In genomic region chr5:60888359-60889061, GRCh38 we compare ENCODE assay signal across 31 cellular contexts. TPM values are rescaled to one million over a fixed set of nuclear protein-coding genes. Genes with fewer than 3 reads are reported as not detected.
DNase-seq lines count a peak whose midpoint lies in the region; ATAC-seq and TF ChIP-seq lines count a peak whose summit lies in the region.
"Had no signal": no experiment of that assay in that cellular context is flagged by ENCODE, and none has a peak within 500 bp of the region (broad histone marks: within the 10 kb centered on the region; RNA-seq: fewer than 3 reads in every experiment).

No MANE protein-coding gene starts in this region.

- H3K9me3 ChIP-seq in colonic mucosa (no peaks in the 10 kb centered on the region), lower lobe of right lung (no peaks in the 10 kb centered on the region)
- H3K9me3 ChIP-seq: left lung, ovary, SJCRH30, testis had no signal

- peaks cover 7% of the 10 kb centered on the region for H3K4me1 Mint-ChIP-seq in activated naive CD8-positive, alpha-beta T cell treated with anti-CD3 and anti-CD28 coated beads, Interleukin-2, amount 50 U/mL, for 24 hours
- H3K4me1 Mint-ChIP-seq in activated naive CD8-positive, alpha-beta T cell treated with anti-CD3 and anti-CD28 coated beads for 36 hours = no peaks in the 10 kb centered on the region
- H3K4me1 Mint-ChIP-seq: activated CD8-positive, alpha-beta memory T cell treated with anti-CD3 and anti-CD28 coated beads, Interleukin-2, amount 10 ng/mL, durations not matched to agents 7 days and 5 days; neural crest cell; stimulated activated effector memory CD8-positive, alpha-beta T cell treated with anti-CD3 and anti-CD28 coated beads, Interleukin-12 subunit alpha, Interleukin-12 subunit beta, amount 100 ng/mL, for 72 hours had no signal

- TF ChIP-seq CTCF in colonic mucosa (IDR thresholded peaks at IDR 0.05) (no peak), lower lobe of right lung (IDR thresholded peaks at IDR 0.05) (no peak)

- no peak overlapping the region for H3K9ac ChIP-seq in colonic mucosa (ENCODE audit: low read depth in 2 of 2, low read length in 2 of 2)
- H3K9ac ChIP-seq: KMS-11 had no signal

- H3K4me3 Mint-ChIP-seq in activated naive CD8-positive, alpha-beta T cell treated with anti-CD3 and anti-CD28 coated beads, Interleukin-2, amount 50 U/mL, for 24 hours = no peak overlapping the region
- no peak overlapping the region for H3K4me3 Mint-ChIP-seq in activated naive CD8-positive, alpha-beta T cell treated with anti-CD3 and anti-CD28 coated beads for 36 hours
- H3K4me3 Mint-ChIP-seq: activated CD8-positive, alpha-beta memory T cell treated with anti-CD3 and anti-CD28 coated beads, Interleukin-2, amount 10 ng/mL, durations not matched to agents 7 days and 5 days; CD4-positive, alpha-beta T cell; H9; neural crest cell; stimulated activated effector memory CD8-positive, alpha-beta T cell treated with anti-CD3 and anti-CD28 coated beads, Interleukin-12 subunit alpha, Interleukin-12 subunit beta, amount 100 ng/mL, for 72 hours had no signal

- H3K27me3 Mint-ChIP-seq in activated naive CD8-positive, alpha-beta T cell treated with anti-CD3 and anti-CD28 coated beads, Interleukin-2, amount 50 U/mL, for 24 hours = no peaks in the 10 kb centered on the region
- no peaks in the 10 kb centered on the region for H3K27me3 Mint-ChIP-seq in activated naive CD8-positive, alpha-beta T cell treated with anti-CD3 and anti-CD28 coated beads for 36 hours
- H3K27me3 Mint-ChIP-seq: activated CD8-positive, alpha-beta memory T cell treated with anti-CD3 and anti-CD28 coated beads, Interleukin-2, amount 10 ng/mL, durations not matched to agents 7 days and 5 days; CD4-positive, alpha-beta T cell had no signal

- H3K4me1 ChIP-seq in colonic mucosa = no peaks in the 10 kb centered on the region
- H3K4me1 ChIP-seq in lower lobe of right lung = no peaks in the 10 kb centered on the region
- H3K4me1 ChIP-seq: left lung, SJCRH30, testis had no signal

- H3K9me3 Mint-ChIP-seq in activated naive CD8-positive, alpha-beta T cell treated with anti-CD3 and anti-CD28 coated beads, Interleukin-2, amount 50 U/mL, for 24 hours = peaks cover under 1% of the 10 kb centered on the region
- no peaks in the 10 kb centered on the region for H3K9me3 Mint-ChIP-seq in activated naive CD8-positive, alpha-beta T cell treated with anti-CD3 and anti-CD28 coated beads for 36 hours

- no peak for DNase-seq in activated naive CD8-positive, alpha-beta T cell treated with anti-CD3 and anti-CD28 coated beads, Interleukin-2, amount 50 U/mL, for 24 hours
- DNase-seq in activated naive CD8-positive, alpha-beta T cell treated with anti-CD3 and anti-CD28 coated beads for 36 hours = no peak
- DNase-seq in colonic mucosa = no peak
- DNase-seq in lower lobe of right lung = no peak
- no peak for DNase-seq in mucosa of gallbladder (ENCODE audit: low spot score)
- no peak for DNase-seq in stimulated activated naive CD4-positive, alpha-beta T cell treated with Interleukin-2 at 50 U/mL for 16 hours (lab: John Stamatoyannopoulos, UW)
- DNase-seq: activated CD4-positive, alpha-beta T cell treated with anti-CD3 and anti-CD28 coated beads, Interleukin-2, amount 50 U/mL, for 1 hour; activated CD8-positive, alpha-beta memory T cell treated with anti-CD3 and anti-CD28 coated beads, Interleukin-2, amount 10 ng/mL, durations not matched to agents 7 days and 5 days; activated naive CD4-positive, alpha-beta T cell; activated T-cell treated with anti-CD3 and anti-CD28 coated beads, Interleukin-2, amount 50 U/mL, for 48 hours; CD4-positive, alpha-beta T cell; central memory CD4-positive, alpha-beta T cell; H9; islet precursor cell; left lung; mesenchymal stem cell; MM.1S; NCI-H1105 treated with DMSO at 0.1 percent for 48 hours; NCI-H187 treated with DMSO at 0.1 percent for 48 hours; NCI-H2171; ovary; SJCRH30; T1000; testis had no signal

- no peak overlapping the region for H3K4me3 ChIP-seq in colonic mucosa
- H3K4me3 ChIP-seq in lower lobe of right lung = no peak overlapping the region
- H3K4me3 ChIP-seq: left lung, ovary, SJCRH30, testis had no signal

- peaks cover 39% of the 10 kb centered on the region for H3K36me3 Mint-ChIP-seq in activated naive CD8-positive, alpha-beta T cell treated with anti-CD3 and anti-CD28 coated beads, Interleukin-2, amount 50 U/mL, for 24 hours (ENCODE audit: low read depth)
- H3K36me3 Mint-ChIP-seq in activated naive CD8-positive, alpha-beta T cell treated with anti-CD3 and anti-CD28 coated beads for 36 hours = peaks cover 37% of the 10 kb centered on the region

- intact Hi-C loops in colonic mucosa (cut with DNase I) (no loop called here), lower lobe of right lung (cut with DNase I) (no loop called here)

- ATAC-seq in activated naive CD8-positive, alpha-beta T cell treated with anti-CD3 and anti-CD28 coated beads, Interleukin-2, amount 50 U/mL, for 24 hours = peak; percentile 20
- peak; percentile 68 for ATAC-seq in HG02759 (IDR thresholded peaks at IDR 0.05; ENCODE audit: unreplicated experiment)
- peak; percentile 83 for ATAC-seq in HG03457 (IDR thresholded peaks at IDR 0.05; ENCODE audit: unreplicated experiment)
- no peak for ATAC-seq in lower lobe of right lung
- ATAC-seq: activated CD8-positive, alpha-beta memory T cell treated with anti-CD3 and anti-CD28 coated beads, Interleukin-2, amount 10 ng/mL, durations not matched to agents 7 days and 5 days; left lung; stimulated activated effector memory CD8-positive, alpha-beta T cell treated with anti-CD3 and anti-CD28 coated beads, Interleukin-12 subunit alpha, Interleukin-12 subunit beta, amount 100 ng/mL, for 72 hours had no signal

- no peak overlapping the region for H3K27ac Mint-ChIP-seq in activated naive CD8-positive, alpha-beta T cell treated with anti-CD3 and anti-CD28 coated beads, Interleukin-2, amount 50 U/mL, for 24 hours
- H3K27ac Mint-ChIP-seq in activated naive CD8-positive, alpha-beta T cell treated with anti-CD3 and anti-CD28 coated beads for 36 hours = no peak overlapping the region
- H3K27ac Mint-ChIP-seq: activated CD8-positive, alpha-beta memory T cell treated with anti-CD3 and anti-CD28 coated beads, Interleukin-2, amount 10 ng/mL, durations not matched to agents 7 days and 5 days; CD4-positive, alpha-beta T cell; H9; stimulated activated effector memory CD8-positive, alpha-beta T cell treated with anti-CD3 and anti-CD28 coated beads, Interleukin-12 subunit alpha, Interleukin-12 subunit beta, amount 100 ng/mL, for 72 hours had no signal

- H3K36me3 ChIP-seq in colonic mucosa = no peaks in the 10 kb centered on the region
- peaks cover 18% of the 10 kb centered on the region for H3K36me3 ChIP-seq in lower lobe of right lung
- H3K36me3 ChIP-seq: ovary had no signal

- H3K27me3 ChIP-seq in colonic mucosa (no peaks in the 10 kb centered on the region), lower lobe of right lung (ENCODE audit: low read depth) (no peaks in the 10 kb centered on the region)
- H3K27me3 ChIP-seq: left lung, ovary, SJCRH30, testis had no signal

- H3K27ac ChIP-seq in colonic mucosa (no peak overlapping the region), lower lobe of right lung (no peak overlapping the region)
- H3K27ac ChIP-seq: KMS-11, left lung, ovary, SJCRH30, testis, VCaP had no signal

RNA-seq across cellular contexts. Expression of gene ELOVL7, which starts 44.4 kb away (rescaled TPM):
- total RNA-seq in activated naive CD8-positive, alpha-beta T cell treated with anti-CD3 and anti-CD28 coated beads for 36 hours = under 1 TPM; 0.31 to 0.32 TPM
- total RNA-seq in colonic mucosa (10 to 100 TPM; 25.4 to 31.5 TPM), lower lobe of right lung (5.8 TPM), mucosa of gallbladder (66.8 TPM)
- total RNA-seq: CD4-positive, alpha-beta T cell; RPMI7951 had no signal

RNA-seq across cellular contexts. Expression of gene ERCC8, which starts 56.4 kb away (rescaled TPM):
- 10 to 100 TPM; 10.2 to 12.1 TPM for total RNA-seq in activated naive CD8-positive, alpha-beta T cell treated with anti-CD3 and anti-CD28 coated beads for 36 hours
- 1 to 10 TPM; 9.0 to 9.8 TPM for total RNA-seq in colonic mucosa
- 10.3 TPM for total RNA-seq in lower lobe of right lung
- total RNA-seq in mucosa of gallbladder = 5.7 TPM

RNA-seq across cellular contexts. Expression of gene NDUFAF2, which starts 56.5 kb away (rescaled TPM):
- 10 to 100 TPM; 48.5 to 48.8 TPM for total RNA-seq in activated naive CD8-positive, alpha-beta T cell treated with anti-CD3 and anti-CD28 coated beads for 36 hours
- 10 to 100 TPM; 20.9 to 36.0 TPM for total RNA-seq in colonic mucosa
- total RNA-seq in lower lobe of right lung = 20.0 TPM
- 14.4 TPM for total RNA-seq in mucosa of gallbladder

Comparison
In these comparisons a context has a peak if more than half of its experiments do, and no peak if none do; other contexts are left out.
1. ATAC-seq: peak in activated naive CD8-positive, alpha-beta T cell treated with anti-CD3 and anti-CD28 coated beads, Interleukin-2, amount 50 U/mL, for 24 hours (single experiment), HG02759 (single experiment) and HG03457 (single experiment); none in lower lobe of right lung (0 of 2).